8 cellular contexts compared by ENCODE assay signal in genomic region chr1:46198026-46198826, GRCh38. TPM values are rescaled to one million over a fixed set of nuclear protein-coding genes. Genes with fewer than 3 reads are reported as not detected.
A peak's percentile ranks its signal among the peaks of the same experiment; 100 is the strongest.
DNase-seq lines count a peak whose midpoint lies in the region; ATAC-seq and TF ChIP-seq lines count a peak whose summit lies in the region.

Gene POMGNT1, minus strand, starts transcription at chr1:46198434. Its CDS starts 613 bp downstream, at chr1:46197821.

- peak; percentile 96 for ATAC-seq in HG02759 (IDR thresholded peaks at IDR 0.05; ENCODE audit: unreplicated experiment)
- ATAC-seq in central memory CD8-positive, alpha-beta T cell (replicated peaks; ENCODE audit: extremely low read depth, poor library complexity, severe bottlenecking) = peak; percentile 93

- peaks cover 1% of the 10 kb centered on the region for H3K36me3 ChIP-seq in kidney epithelial cell (ENCODE audit: control insufficient read depth, insufficient read depth, low read length)

- peak within 1 kb of the TSS; percentile 79 for H3K4me3 Mint-ChIP-seq in central memory CD8-positive, alpha-beta T cell

- H3K4me3 ChIP-seq in kidney epithelial cell (ENCODE audit: low read depth, low read length) = peak within 1 kb of the TSS; percentile 75

- H3K4me1 Mint-ChIP-seq in central memory CD8-positive, alpha-beta T cell = peaks cover 27% of the 10 kb centered on the region

- H3K36me3 Mint-ChIP-seq in central memory CD8-positive, alpha-beta T cell (ENCODE audit: insufficient read depth) = peaks cover 5% of the 10 kb centered on the region

- TF ChIP-seq CTCF in kidney epithelial cell (IDR thresholded peaks at IDR 0.05; ENCODE audit: insufficient read depth, low read length, poor library complexity, severe bottlenecking) = peak; percentile 34

- DNase-seq in NCI-H345 (lab: John Stamatoyannopoulos, UW) (peak; percentile 69), NCI-H345 treated with DMSO at 0.1 percent for 48 hours (lab: John Stamatoyannopoulos, UW; ENCODE audit: unreplicated experiment) (no peak), NCI-H2029 (lab: John Stamatoyannopoulos, UW) (peak; percentile 80), kidney epithelial cell (ENCODE audit: low read depth) (no peak)
- peak; percentile 61 for DNase-seq in activated CD4-positive, CD25-positive, alpha-beta regulatory T cell treated with anti-CD3 and anti-CD28 coated beads, Interleukin-2, amount 50 U/mL, for 16 hours (ENCODE audit: low read depth, low spot score)
- peak; percentile 52 to 60 for DNase-seq in central memory CD8-positive, alpha-beta T cell (ENCODE audit: low spot score in 2 of 2)
- DNase-seq in stimulated activated CD4-positive, alpha-beta T cell treated with anti-CD3 and anti-CD28 coated beads, Interleukin-1b, Interleukin-23, amount 100 ng/mL, for 1 hour (ENCODE audit: low read depth in 2 of 2) = peak; percentile 21 to 64

- no peaks in the 10 kb centered on the region for H3K9me3 Mint-ChIP-seq in central memory CD8-positive, alpha-beta T cell

- no peaks in the 10 kb centered on the region for H3K27me3 ChIP-seq in kidney epithelial cell (ENCODE audit: control insufficient read depth, insufficient read depth, low read length)

- no peaks in the 10 kb centered on the region for H3K27me3 Mint-ChIP-seq in central memory CD8-positive, alpha-beta T cell

- no peak within 1 kb of the TSS for H3K27ac Mint-ChIP-seq in central memory CD8-positive, alpha-beta T cell (ENCODE audit: low read depth)

RNA-seq across cellular contexts. Expression of gene POMGNT1, which starts in this region (rescaled TPM):
- total RNA-seq in kidney epithelial cell = 96.9 and 103 TPM in 2 replicates

Comparison
In these comparisons a context has a peak if more than half of its experiments do, and no peak if none do; other contexts are left out.
1. DNase-seq: peak in NCI-H345 (single experiment), NCI-H2029 (single experiment), activated CD4-positive, CD25-positive, alpha-beta regulatory T cell treated with anti-CD3 and anti-CD28 coated beads, Interleukin-2, amount 50 U/mL, for 16 hours (single experiment), central memory CD8-positive, alpha-beta T cell (2 of 2) and stimulated activated CD4-positive, alpha-beta T cell treated with anti-CD3 and anti-CD28 coated beads, Interleukin-1b, Interleukin-23, amount 100 ng/mL, for 1 hour (2 of 2); none in NCI-H345 treated with DMSO at 0.1 percent for 48 hours (single experiment) and kidney epithelial cell (single experiment).